ENCODE assay signal across 15 cellular contexts in the genomic region with DNA sequence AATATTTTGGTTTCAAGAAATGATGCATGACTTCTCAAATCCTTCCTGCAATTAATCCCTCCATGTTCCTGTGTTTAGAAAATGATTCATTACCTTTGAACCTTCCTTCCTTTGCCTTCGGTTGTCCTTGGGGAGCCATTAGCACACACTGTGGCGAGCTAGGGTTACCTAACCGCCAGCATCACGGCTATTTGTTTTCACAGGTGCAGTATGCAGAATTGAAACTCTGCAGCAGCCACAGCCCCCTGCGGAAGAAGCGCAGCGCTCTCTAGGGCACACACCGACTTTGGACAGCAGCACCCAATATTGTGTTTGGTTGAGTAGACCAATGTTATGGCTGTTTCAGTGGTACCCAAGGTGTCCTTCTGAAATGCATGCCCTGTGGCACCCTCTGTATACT.
DNase-seq lines count a peak whose midpoint lies in the region; ATAC-seq and TF ChIP-seq lines count a peak whose summit lies in the region.
"Had no signal": no experiment of that assay in that cellular context is flagged by ENCODE, and none has a peak within 500 bp of the region (broad histone marks: within the 10 kb centered on the region; RNA-seq: fewer than 3 reads in every experiment).

No MANE protein-coding gene starts in this region.

- POLR2A ChIA-PET in WTC11 (lab: Charles Lee): no interaction called here
- POLR2A ChIA-PET in CD4-positive, alpha-beta T cell (lab: Charles Lee): no interaction called here

- H3K27me3 Mint-ChIP-seq in WTC11 (ENCODE audit: low read depth): no peaks in the 10 kb centered on the region
- H3K27me3 Mint-ChIP-seq in CD4-positive, alpha-beta T cell: no peaks in the 10 kb centered on the region

- intact Hi-C loops in CD4-positive, alpha-beta T cell (cut with DNase I, micrococcal nuclease): no loop called here

- TF ChIP-seq CTCF in WTC11 (IDR thresholded peaks at IDR 0.05): no peak
- TF ChIP-seq CTCF in CD4-positive, alpha-beta T cell (IDR thresholded peaks at IDR 0.05): no peak

- peak; percentile 88 for ATAC-seq in HG02678 (IDR thresholded peaks at IDR 0.05; ENCODE audit: unreplicated experiment)
- ATAC-seq in WTC11: no peak
- ATAC-seq in CD4-positive, alpha-beta T cell (ENCODE audit: poor library complexity): no peak
- ATAC-seq in HG03280 (IDR thresholded peaks at IDR 0.05; ENCODE audit: unreplicated experiment): no peak

- H3K4me3 Mint-ChIP-seq in WTC11: no peak overlapping the region
- H3K4me3 Mint-ChIP-seq in CD4-positive, alpha-beta T cell: no peak overlapping the region
- H3K4me3 Mint-ChIP-seq: neural progenitor cell had no signal

- H3K27ac ChIP-seq in CD4-positive, alpha-beta T cell (ENCODE audit: low read depth, low read length): no peak overlapping the region
- H3K27ac ChIP-seq: colonic mucosa, neural progenitor cell, testis had no signal

- no peaks in the 10 kb centered on the region for H3K27me3 ChIP-seq in CD4-positive, alpha-beta T cell (ENCODE audit: control insufficient read depth, insufficient read depth, low read length)
- H3K27me3 ChIP-seq in MG63: no peaks in the 10 kb centered on the region
- H3K27me3 ChIP-seq: colonic mucosa, neural progenitor cell, testis had no signal

- CTCF ChIA-PET in WTC11 (lab: Charles Lee): no interaction called here
- CTCF ChIA-PET in CD4-positive, alpha-beta T cell (lab: Charles Lee): no interaction called here

- peak overlapping the region; percentile 74; the same call in 1 of the 2 replicates for H3K27ac Mint-ChIP-seq in WTC11
- H3K27ac Mint-ChIP-seq in CD4-positive, alpha-beta T cell: no peak overlapping the region
- H3K27ac Mint-ChIP-seq: neural progenitor cell had no signal

- H3K9me3 ChIP-seq in CD4-positive, alpha-beta T cell (ENCODE audit: control insufficient read depth, low read length): no peaks in the 10 kb centered on the region
- H3K9me3 ChIP-seq in MG63: no peaks in the 10 kb centered on the region
- H3K9me3 ChIP-seq: colonic mucosa, testis had no signal

- H3K36me3 ChIP-seq in MG63: no peaks in the 10 kb centered on the region
- H3K36me3 ChIP-seq: colonic mucosa, neural progenitor cell had no signal

- H3K4me3 ChIP-seq in MG63: no peak overlapping the region
- H3K4me3 ChIP-seq: colonic mucosa, neural progenitor cell, testis had no signal

- H3K4me1 Mint-ChIP-seq in WTC11: peaks cover 14% of the 10 kb centered on the region
- H3K4me1 Mint-ChIP-seq in CD4-positive, alpha-beta T cell (ENCODE audit: low read depth): no peaks in the 10 kb centered on the region

- H3K9me3 Mint-ChIP-seq in WTC11: peaks cover 12% of the 10 kb centered on the region
- no peaks in the 10 kb centered on the region for H3K9me3 Mint-ChIP-seq in CD4-positive, alpha-beta T cell
- H3K9me3 Mint-ChIP-seq: neural progenitor cell had no signal

- DNase-seq in COR-L47 (lab: John Stamatoyannopoulos, UW) (peak; percentile 54), NCI-H2081 treated with DMSO at 0.1 percent for 48 hours (lab: John Stamatoyannopoulos, UW) (peak; percentile 67), WTC11 (ENCODE audit: low spot score) (no peak), cortex of kidney (lab: John Stamatoyannopoulos, UW) (no peak), MG63 (no peak)
- DNase-seq in CD4-positive, alpha-beta T cell: no peak
- DNase-seq: activated effector memory CD4-positive, alpha-beta T cell treated with anti-CD3 and anti-CD28 coated beads, Interleukin-2, amount 50 U/mL, for 16 hours; colonic mucosa; erythroblast; GF-D8; mesenchymal stem cell; testis had no signal

- 0 out of 2 replicates have a peak, but pooled peaks cover 2% of the 10 kb centered on the region for H3K36me3 Mint-ChIP-seq in WTC11
- peaks cover 65% of the 10 kb centered on the region for H3K36me3 Mint-ChIP-seq in CD4-positive, alpha-beta T cell (ENCODE audit: low read depth)
- H3K36me3 Mint-ChIP-seq: neural progenitor cell had no signal

TF ChIP-seq in WTC11, 78 proteins besides CTCF, POLR2A, EP300 and RAD21:
- TF ChIP-seq, protein P1, sequence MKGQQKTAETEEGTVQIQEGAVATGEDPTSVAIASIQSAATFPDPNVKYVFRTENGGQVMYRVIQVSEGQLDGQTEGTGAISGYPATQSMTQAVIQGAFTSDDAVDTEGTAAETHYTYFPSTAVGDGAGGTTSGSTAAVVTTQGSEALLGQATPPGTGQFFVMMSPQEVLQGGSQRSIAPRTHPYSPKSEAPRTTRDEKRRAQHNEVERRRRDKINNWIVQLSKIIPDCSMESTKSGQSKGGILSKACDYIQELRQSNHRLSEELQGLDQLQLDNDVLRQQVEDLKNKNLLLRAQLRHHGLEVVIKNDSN (CRISPR knock-in tag; IDR thresholded peaks at IDR 0.05): no peak
- TF ChIP-seq MYBL2 (CRISPR knock-in tag; IDR thresholded peaks at IDR 0.05) (no peak), ELF4 (CRISPR knock-in tag; IDR thresholded peaks at IDR 0.05; ENCODE audit: low read depth) (no peak), ZNF317 (CRISPR knock-in tag; IDR thresholded peaks at IDR 0.05; ENCODE audit: borderline replicate concordance, low read depth) (no peak)

Comparison
In these comparisons a context has a peak if more than half of its experiments do, and no peak if none do; other contexts are left out.
1. DNase-seq: peak in COR-L47 (single experiment) and NCI-H2081 treated with DMSO at 0.1 percent for 48 hours (single experiment); none in WTC11 (single experiment), CD4-positive, alpha-beta T cell (0 of 10), cortex of kidney (single experiment) and MG63 (single experiment).